Comparison of ENCODE assay signal across 8 cellular contexts in genomic region chr2:11945139-11946126, GRCh38.
DNase-seq lines count a peak whose midpoint lies in the region; ATAC-seq and TF ChIP-seq lines count a peak whose summit lies in the region.
"Had no signal": no experiment of that assay in that cellular context is flagged by ENCODE, and none has a peak within 500 bp of the region (broad histone marks: within the 10 kb centered on the region; RNA-seq: fewer than 3 reads in every experiment).

No MANE protein-coding gene starts in this region.

- H3K36me3 Mint-ChIP-seq in natural killer cell = no peaks in the 10 kb centered on the region

- no peaks in the 10 kb centered on the region for H3K9me3 Mint-ChIP-seq in natural killer cell

- H3K4me3 Mint-ChIP-seq in natural killer cell = peak overlapping the region; percentile 86

- peaks cover 17 to 23% of the 10 kb centered on the region in 2 donors for H3K4me1 Mint-ChIP-seq in natural killer cell

- ATAC-seq in GM19023 (IDR thresholded peaks at IDR 0.05; ENCODE audit: unreplicated experiment) = peak; percentile 90
- ATAC-seq in HG02763 (IDR thresholded peaks at IDR 0.05; ENCODE audit: unreplicated experiment) = peak; percentile 87
- ATAC-seq in natural killer cell = peak; percentile 81 to 89 (median 83)

- intact Hi-C loops in natural killer cell (cut with micrococcal nuclease) = loop anchor here (10.0 kb wide), 1 partner anchor 769 kb away; the partner anchor contains the start of gene TRIB2
- intact Hi-C loops in posterior vena cava (cut with DNase I) = no loop called here

- DNase-seq in NOMO-1 treated with DMSO at 0.1 percent for 48 hours (lab: John Stamatoyannopoulos, UW; ENCODE audit: unreplicated experiment) (peak; percentile 52), natural killer cell (no peak), D341Med (ENCODE audit: low spot score) (no peak), NCI-H2081 treated with DMSO at 0.1 percent for 48 hours (lab: John Stamatoyannopoulos, UW) (no peak), posterior vena cava (ENCODE audit: low spot score) (no peak)
- DNase-seq: foreskin melanocyte had no signal

- peak overlapping the region; percentile 87 to 90 for H3K27ac Mint-ChIP-seq in natural killer cell

- no peak for TF ChIP-seq CTCF in natural killer cell (IDR thresholded peaks at IDR 0.05)

- peaks cover 0 to 4% of the 10 kb centered on the region in 2 donors for H3K27me3 Mint-ChIP-seq in natural killer cell (ENCODE audit: low read depth in 2 of 2)
